ENCODE assay signal across 27 cellular contexts in the genomic region with DNA sequence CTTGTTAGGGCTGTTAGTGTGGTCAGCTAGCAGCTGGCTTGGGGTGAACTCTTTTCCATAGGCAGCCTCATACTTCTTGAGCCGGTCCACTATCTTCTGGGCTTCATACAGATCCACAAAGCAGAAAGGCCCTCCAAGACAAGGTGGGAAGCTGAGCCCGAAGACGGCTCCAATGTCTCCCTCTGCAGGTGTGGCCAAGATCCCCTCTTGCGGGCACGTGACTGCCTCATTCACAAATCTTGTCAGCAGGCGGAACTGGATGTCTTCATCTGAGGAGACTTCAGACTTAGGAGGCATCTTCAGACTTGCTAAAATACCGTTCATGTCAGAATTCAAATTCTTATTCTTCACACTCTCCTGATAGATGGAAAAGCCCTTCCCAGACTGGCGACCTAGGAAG.
"Had no signal": no experiment of that assay in that cellular context is flagged by ENCODE, and none has a peak within 500 bp of the region (broad histone marks: within the 10 kb centered on the region; RNA-seq: fewer than 3 reads in every experiment).

No MANE protein-coding gene starts in this region.

- H3K36me3 ChIP-seq: neural progenitor cell, ovary, right lobe of liver, sigmoid colon, stomach, thoracic aorta, thyroid gland, tibial nerve, upper lobe of left lung, vagina had no signal

- H3K4me3 ChIP-seq: neural progenitor cell, ovary, psoas muscle, right lobe of liver, sigmoid colon, stomach, thoracic aorta, thyroid gland, tibial nerve, upper lobe of left lung, vagina had no signal

- H3K4me1 ChIP-seq: neural progenitor cell, parathyroid adenoma, psoas muscle, right lobe of liver, sigmoid colon, stomach, tibial nerve, upper lobe of left lung, vagina had no signal

- H3K4me1 Mint-ChIP-seq: nephron; stimulated activated effector memory CD8-positive, alpha-beta T cell treated with anti-CD3 and anti-CD28 coated beads, Interleukin-12 subunit alpha, Interleukin-12 subunit beta, amount 100 ng/mL, for 72 hours had no signal

- H3K27ac ChIP-seq: neural progenitor cell, ovary, parathyroid adenoma, psoas muscle, right lobe of liver, sigmoid colon, stomach, thoracic aorta, thyroid gland, tibial nerve, upper lobe of left lung, vagina had no signal

- H3K79me2 ChIP-seq: parathyroid adenoma had no signal

- H3K27ac Mint-ChIP-seq: nephron; progenitor cell of endocrine pancreas; stimulated activated effector memory CD8-positive, alpha-beta T cell treated with anti-CD3 and anti-CD28 coated beads, Interleukin-12 subunit alpha, Interleukin-12 subunit beta, amount 100 ng/mL, for 72 hours; stimulated activated naive B cell treated with anti-CD40 and anti-IgM and Interleukin-4, amounts not matched to agents 10 μg/mL and 1 μg/mL and 100 μg/mL, for 72 hours; stimulated activated naive CD8-positive, alpha-beta T cell treated with anti-CD3 and anti-CD28 coated beads, Interleukin-15, Interleukin-2, amounts not matched to agents 100 ng/mL and 50 ng/mL, for 24 hours had no signal

- ATAC-seq: psoas muscle; right cardiac atrium; right lobe of liver; stimulated activated effector memory CD8-positive, alpha-beta T cell treated with anti-CD3 and anti-CD28 coated beads, Interleukin-12 subunit alpha, Interleukin-12 subunit beta, amount 100 ng/mL, for 72 hours; stimulated activated naive B cell treated with anti-CD40 and anti-IgM and Interleukin-4, amounts not matched to agents 10 μg/mL and 1 μg/mL and 100 μg/mL, for 72 hours had no signal

- FAIRE-seq: small intestine, urothelium cell line had no signal

- H2AFZ ChIP-seq: neural progenitor cell, parathyroid adenoma had no signal

- H3K27me3 Mint-ChIP-seq: progenitor cell of endocrine pancreas; stimulated activated naive CD8-positive, alpha-beta T cell treated with anti-CD3 and anti-CD28 coated beads, Interleukin-15, Interleukin-2, amounts not matched to agents 100 ng/mL and 50 ng/mL, for 24 hours had no signal

- H3K4me3 Mint-ChIP-seq: nephron; neural progenitor cell; stimulated activated effector memory CD8-positive, alpha-beta T cell treated with anti-CD3 and anti-CD28 coated beads, Interleukin-12 subunit alpha, Interleukin-12 subunit beta, amount 100 ng/mL, for 72 hours; stimulated activated naive B cell treated with anti-CD40 and anti-IgM and Interleukin-4, amounts not matched to agents 10 μg/mL and 1 μg/mL and 100 μg/mL, for 72 hours; stimulated activated naive CD8-positive, alpha-beta T cell treated with anti-CD3 and anti-CD28 coated beads, Interleukin-15, Interleukin-2, amounts not matched to agents 100 ng/mL and 50 ng/mL, for 24 hours had no signal

- H3K27me3 ChIP-seq: neural progenitor cell, ovary, right lobe of liver, sigmoid colon, stomach, thyroid gland, tibial nerve, vagina had no signal

- DNase-seq: occipital lobe; ovary; psoas muscle; right cardiac atrium; right lobe of liver; sigmoid colon; small intestine; stimulated activated CD4-positive, alpha-beta T cell treated with anti-CD3 and anti-CD28 coated beads, Interleukin-15, amount 100 ng/mL, for 24 hours; stimulated activated CD4-positive, alpha-beta T cell treated with anti-CD3 and anti-CD28 coated beads, Interleukin-2, amount 100 ng/mL, for 24 hours; stimulated activated CD4-positive, alpha-beta T cell treated with anti-CD3 and anti-CD28 coated beads, Interleukin-2, amount 100 ng/mL, for 48 hours; stimulated activated CD4-positive, alpha-beta T cell treated with anti-CD3 and anti-CD28 coated beads, Interleukin-4, amount 100 ng/mL, for 24 hours; stimulated activated naive B cell treated with anti-CD40 and anti-IgM and Interleukin-4, amounts not matched to agents 10 μg/mL and 1 μg/mL and 100 μg/mL, for 72 hours; stimulated activated naive CD4-positive, alpha-beta T cell treated with Interleukin-2 at 50 U/mL for 16 hours; stomach; thyroid gland; trophoblast cell; upper lobe of left lung had no signal

- H3K36me3 Mint-ChIP-seq: stimulated activated effector memory CD8-positive, alpha-beta T cell treated with anti-CD3 and anti-CD28 coated beads, Interleukin-12 subunit alpha, Interleukin-12 subunit beta, amount 100 ng/mL, for 72 hours; stimulated activated naive B cell treated with anti-CD40 and anti-IgM and Interleukin-4, amounts not matched to agents 10 μg/mL and 1 μg/mL and 100 μg/mL, for 72 hours had no signal

- H3K9me3 Mint-ChIP-seq: stimulated activated effector memory CD8-positive, alpha-beta T cell treated with anti-CD3 and anti-CD28 coated beads, Interleukin-12 subunit alpha, Interleukin-12 subunit beta, amount 100 ng/mL, for 72 hours; stimulated activated naive B cell treated with anti-CD40 and anti-IgM and Interleukin-4, amounts not matched to agents 10 μg/mL and 1 μg/mL and 100 μg/mL, for 72 hours; stimulated activated naive CD8-positive, alpha-beta T cell treated with anti-CD3 and anti-CD28 coated beads, Interleukin-15, Interleukin-2, amounts not matched to agents 100 ng/mL and 50 ng/mL, for 24 hours had no signal

- H3K9me3 ChIP-seq: ovary, psoas muscle, right lobe of liver, sigmoid colon, stomach, thoracic aorta, thyroid gland, tibial nerve, upper lobe of left lung, vagina had no signal

- H3K4me2 ChIP-seq: neural progenitor cell had no signal

- H3K9ac ChIP-seq: neural progenitor cell, parathyroid adenoma had no signal
